In the genomic region with DNA sequence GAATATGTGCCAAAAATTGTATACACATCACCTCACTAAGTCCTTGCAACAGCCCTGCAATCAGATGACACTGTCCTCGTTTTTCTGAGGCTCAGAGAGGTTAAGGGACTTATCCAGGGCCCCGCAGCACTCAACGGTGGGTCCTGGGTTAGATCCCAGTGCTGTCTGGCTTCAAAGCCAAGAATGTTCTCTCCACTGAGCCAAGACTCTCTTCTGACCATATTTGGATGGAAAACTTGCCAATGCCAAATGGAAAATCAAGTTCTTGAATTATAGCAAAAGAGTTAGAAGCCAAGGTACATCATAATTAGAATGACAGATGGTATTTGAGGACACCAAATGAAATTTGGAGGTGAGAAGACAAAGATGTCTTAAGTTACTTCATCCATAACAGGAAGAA, we compare ENCODE assay signal across 12 cellular contexts.
"Had no signal": no experiment of that assay in that cellular context is flagged by ENCODE, and none has a peak within 500 bp of the region (broad histone marks: within the 10 kb centered on the region; RNA-seq: fewer than 3 reads in every experiment).

No MANE protein-coding gene starts in this region.

- H3K9me3 Mint-ChIP-seq: activated T-cell treated with anti-CD3 and anti-CD28 coated beads, Interleukin-2, amount 50 U/mL, for 4 hours had no signal

- H3K4me2 ChIP-seq: SK-N-SH had no signal

- H3K4me3 Mint-ChIP-seq: activated T-cell treated with anti-CD3 and anti-CD28 coated beads, Interleukin-2, amount 50 U/mL, for 4 hours had no signal

- FAIRE-seq: TTC549 had no signal

- H3K36me3 ChIP-seq: cardiac muscle cell had no signal

- H3K9ac ChIP-seq: SK-N-SH had no signal

- H3K4me3 ChIP-seq: ascending aorta, cardiac muscle cell, coronary artery, tibial nerve had no signal

- DNase-seq: activated CD4-positive, alpha-beta T cell treated with anti-CD3 and anti-CD28 coated beads, Interleukin-2, amount 50 U/mL, for 4 hours; activated CD4-positive, CD25-positive, alpha-beta regulatory T cell; activated T-cell treated with anti-CD3 and anti-CD28 coated beads, Interleukin-2, amount 50 U/mL, for 4 hours; effector CD8-positive, alpha-beta T cell; mesenchymal stem cell; SK-N-SH; stimulated activated CD4-positive, alpha-beta T cell treated with anti-CD3 and anti-CD28 coated beads, Interleukin-4, amount 100 ng/mL, for 24 hours had no signal

- H3K9me3 ChIP-seq: ascending aorta, SK-N-SH, tibial nerve had no signal

- H3K27ac ChIP-seq: ascending aorta, cardiac muscle cell, coronary artery, tibial nerve had no signal

- H3K27me3 ChIP-seq: ascending aorta, cardiac muscle cell, tibial nerve had no signal
